Comparison of ENCODE assay signal across 1 cellular context in the genomic region with DNA sequence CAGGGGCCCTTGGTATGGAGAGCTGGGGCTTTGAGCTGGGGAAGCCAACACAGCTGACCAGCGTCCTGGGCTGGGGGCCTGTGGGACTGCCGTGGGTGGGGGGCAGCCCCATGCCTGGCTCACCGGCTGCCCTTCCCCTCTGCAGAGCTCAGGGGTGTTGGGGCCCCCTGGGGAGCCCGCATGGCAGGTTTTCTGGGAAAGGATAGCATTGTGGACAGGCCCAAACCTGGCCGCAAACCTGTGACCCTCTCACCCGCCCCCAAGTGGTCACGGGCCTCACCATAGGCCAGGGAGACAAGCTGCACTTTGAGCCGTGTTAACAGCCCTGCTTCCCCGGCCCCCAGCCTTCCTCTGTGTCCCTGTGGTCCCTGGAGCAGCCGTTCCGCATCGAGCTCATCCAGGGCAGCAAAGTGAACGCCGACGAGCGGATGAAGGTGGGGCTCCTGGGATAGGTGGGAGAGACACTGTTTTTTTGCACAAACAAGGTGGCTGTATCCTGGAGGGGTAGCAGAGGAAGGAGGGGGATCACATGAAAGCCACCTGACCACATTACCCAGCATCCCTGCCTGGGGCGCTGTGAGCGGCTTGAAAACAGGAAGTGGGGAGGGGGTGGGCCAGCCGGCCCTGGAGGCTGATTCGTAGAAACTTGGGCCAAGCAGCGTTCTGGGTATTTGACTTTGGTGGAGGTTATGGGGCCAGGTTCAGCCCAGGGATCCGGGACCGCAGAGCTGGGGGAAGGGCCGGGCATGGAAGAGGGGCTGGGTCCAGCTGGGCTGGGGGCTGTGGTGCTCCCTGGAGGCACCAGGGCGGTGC.
TF ChIP-seq lines count a peak whose summit lies in the region.

No MANE protein-coding gene starts in this region.

TF ChIP-seq in K562, 482 proteins besides CTCF, POLR2A, EP300 and RAD21 (continued from another document and continues in another):
- TF ChIP-seq, protein P1, sequence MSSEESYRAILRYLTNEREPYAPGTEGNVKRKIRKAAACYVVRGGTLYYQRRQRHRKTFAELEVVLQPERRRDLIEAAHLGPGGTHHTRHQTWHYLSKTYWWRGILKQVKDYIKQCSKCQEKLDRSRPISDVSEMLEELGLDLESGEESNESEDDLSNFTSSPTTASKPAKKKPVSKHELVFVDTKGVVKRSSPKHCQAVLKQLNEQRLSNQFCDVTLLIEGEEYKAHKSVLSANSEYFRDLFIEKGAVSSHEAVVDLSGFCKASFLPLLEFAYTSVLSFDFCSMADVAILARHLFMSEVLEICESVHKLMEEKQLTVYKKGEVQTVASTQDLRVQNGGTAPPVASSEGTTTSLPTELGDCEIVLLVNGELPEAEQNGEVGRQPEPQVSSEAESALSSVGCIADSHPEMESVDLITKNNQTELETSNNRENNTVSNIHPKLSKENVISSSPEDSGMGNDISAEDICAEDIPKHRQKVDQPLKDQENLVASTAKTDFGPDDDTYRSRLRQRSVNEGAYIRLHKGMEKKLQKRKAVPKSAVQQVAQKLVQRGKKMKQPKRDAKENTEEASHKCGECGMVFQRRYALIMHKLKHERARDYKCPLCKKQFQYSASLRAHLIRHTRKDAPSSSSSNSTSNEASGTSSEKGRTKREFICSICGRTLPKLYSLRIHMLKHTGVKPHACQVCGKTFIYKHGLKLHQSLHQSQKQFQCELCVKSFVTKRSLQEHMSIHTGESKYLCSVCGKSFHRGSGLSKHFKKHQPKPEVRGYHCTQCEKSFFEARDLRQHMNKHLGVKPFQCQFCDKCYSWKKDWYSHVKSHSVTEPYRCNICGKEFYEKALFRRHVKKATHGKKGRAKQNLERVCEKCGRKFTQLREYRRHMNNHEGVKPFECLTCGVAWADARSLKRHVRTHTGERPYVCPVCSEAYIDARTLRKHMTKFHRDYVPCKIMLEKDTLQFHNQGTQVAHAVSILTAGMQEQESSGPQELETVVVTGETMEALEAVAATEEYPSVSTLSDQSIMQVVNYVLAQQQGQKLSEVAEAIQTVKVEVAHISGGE (CRISPR knock-in tag; IDR thresholded peaks at IDR 0.05) = peak in 2 of 3 experiments; percentile 42 to 78; a peak in 1 of 6 replicates
- TF ChIP-seq ZNF146 (CRISPR knock-in tag; IDR thresholded peaks at IDR 0.05; ENCODE audit: unreplicated experiment) (peak; percentile 6), HDAC1 (IDR thresholded peaks at IDR 0.05) (peak in 1 of 2 experiments; percentile 87; a peak in 2 of 4 replicates), TEAD1 (CRISPR knock-in tag; IDR thresholded peaks at IDR 0.05) (peak in 1 of 2 experiments; percentile 59; a peak in 1 of 4 replicates), BCOR (IDR thresholded peaks at IDR 0.05) (no peak), ZEB2 (IDR thresholded peaks at IDR 0.05) (peak; percentile 86), ZNF830 (CRISPR knock-in tag; IDR thresholded peaks at IDR 0.05) (peak; percentile 92; the same call in 1 of the 2 replicates), ZFPM2 (CRISPR knock-in tag; IDR thresholded peaks at IDR 0.05) (no peak), CBX8 (IDR thresholded peaks at IDR 0.05; ENCODE audit: borderline replicate concordance, extremely low read depth, low read depth, low read length, poor library complexity, severe bottlenecking) (no peak), RCOR1 (IDR thresholded peaks at IDR 0.05; ENCODE audit: borderline replicate concordance in 1 of 2, low read depth in 2 of 2, low read length in 2 of 2) (peak in 1 of 2 experiments; percentile 81; a peak in 3 of 4 replicates), RHOXF2B (CRISPR knock-in tag; conservative IDR thresholded peaks at IDR 0.05) (no peak), MAFF (IDR thresholded peaks at IDR 0.05; ENCODE audit: low read length) (0 out of 2 replicates have a peak, but pooled peaks have one; percentile 0), TCF7L2 (IDR thresholded peaks at IDR 0.05; ENCODE audit: low read depth, low read length) (0 out of 2 replicates have a peak, but pooled peaks have one; percentile 13), ZKSCAN3 (CRISPR knock-in tag; IDR thresholded peaks at IDR 0.05) (no peak), NFRKB (IDR thresholded peaks at IDR 0.05; ENCODE audit: low read depth) (peak; percentile 88), MTA2 (IDR thresholded peaks at IDR 0.05; ENCODE audit: low read depth) (no peak; the same call in 1 of the 2 replicates)
- TF ChIP-seq, protein P2, sequence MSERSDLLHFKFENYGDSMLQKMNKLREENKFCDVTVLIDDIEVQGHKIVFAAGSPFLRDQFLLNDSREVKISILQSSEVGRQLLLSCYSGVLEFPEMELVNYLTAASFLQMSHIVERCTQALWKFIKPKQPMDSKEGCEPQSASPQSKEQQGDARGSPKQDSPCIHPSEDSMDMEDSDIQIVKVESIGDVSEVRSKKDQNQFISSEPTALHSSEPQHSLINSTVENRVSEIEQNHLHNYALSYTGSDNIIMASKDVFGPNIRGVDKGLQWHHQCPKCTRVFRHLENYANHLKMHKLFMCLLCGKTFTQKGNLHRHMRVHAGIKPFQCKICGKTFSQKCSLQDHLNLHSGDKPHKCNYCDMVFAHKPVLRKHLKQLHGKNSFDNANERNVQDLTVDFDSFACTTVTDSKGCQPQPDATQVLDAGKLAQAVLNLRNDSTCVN (CRISPR knock-in tag; IDR thresholded peaks at IDR 0.05) = no peak
- TF ChIP-seq, protein P3, sequence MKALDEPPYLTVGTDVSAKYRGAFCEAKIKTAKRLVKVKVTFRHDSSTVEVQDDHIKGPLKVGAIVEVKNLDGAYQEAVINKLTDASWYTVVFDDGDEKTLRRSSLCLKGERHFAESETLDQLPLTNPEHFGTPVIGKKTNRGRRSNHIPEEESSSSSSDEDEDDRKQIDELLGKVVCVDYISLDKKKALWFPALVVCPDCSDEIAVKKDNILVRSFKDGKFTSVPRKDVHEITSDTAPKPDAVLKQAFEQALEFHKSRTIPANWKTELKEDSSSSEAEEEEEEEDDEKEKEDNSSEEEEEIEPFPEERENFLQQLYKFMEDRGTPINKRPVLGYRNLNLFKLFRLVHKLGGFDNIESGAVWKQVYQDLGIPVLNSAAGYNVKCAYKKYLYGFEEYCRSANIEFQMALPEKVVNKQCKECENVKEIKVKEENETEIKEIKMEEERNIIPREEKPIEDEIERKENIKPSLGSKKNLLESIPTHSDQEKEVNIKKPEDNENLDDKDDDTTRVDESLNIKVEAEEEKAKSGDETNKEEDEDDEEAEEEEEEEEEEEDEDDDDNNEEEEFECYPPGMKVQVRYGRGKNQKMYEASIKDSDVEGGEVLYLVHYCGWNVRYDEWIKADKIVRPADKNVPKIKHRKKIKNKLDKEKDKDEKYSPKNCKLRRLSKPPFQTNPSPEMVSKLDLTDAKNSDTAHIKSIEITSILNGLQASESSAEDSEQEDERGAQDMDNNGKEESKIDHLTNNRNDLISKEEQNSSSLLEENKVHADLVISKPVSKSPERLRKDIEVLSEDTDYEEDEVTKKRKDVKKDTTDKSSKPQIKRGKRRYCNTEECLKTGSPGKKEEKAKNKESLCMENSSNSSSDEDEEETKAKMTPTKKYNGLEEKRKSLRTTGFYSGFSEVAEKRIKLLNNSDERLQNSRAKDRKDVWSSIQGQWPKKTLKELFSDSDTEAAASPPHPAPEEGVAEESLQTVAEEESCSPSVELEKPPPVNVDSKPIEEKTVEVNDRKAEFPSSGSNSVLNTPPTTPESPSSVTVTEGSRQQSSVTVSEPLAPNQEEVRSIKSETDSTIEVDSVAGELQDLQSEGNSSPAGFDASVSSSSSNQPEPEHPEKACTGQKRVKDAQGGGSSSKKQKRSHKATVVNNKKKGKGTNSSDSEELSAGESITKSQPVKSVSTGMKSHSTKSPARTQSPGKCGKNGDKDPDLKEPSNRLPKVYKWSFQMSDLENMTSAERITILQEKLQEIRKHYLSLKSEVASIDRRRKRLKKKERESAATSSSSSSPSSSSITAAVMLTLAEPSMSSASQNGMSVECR (CRISPR knock-in tag; IDR thresholded peaks at IDR 0.05) = no peak; the same call in 1 of the 2 replicates
- TF ChIP-seq, protein P4, sequence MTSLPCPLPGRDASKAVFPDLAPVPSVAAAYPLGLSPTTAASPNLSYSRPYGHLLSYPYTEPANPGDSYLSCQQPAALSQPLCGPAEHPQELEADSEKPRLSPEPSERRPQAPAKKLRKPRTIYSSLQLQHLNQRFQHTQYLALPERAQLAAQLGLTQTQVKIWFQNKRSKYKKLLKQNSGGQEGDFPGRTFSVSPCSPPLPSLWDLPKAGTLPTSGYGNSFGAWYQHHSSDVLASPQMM (CRISPR knock-in tag; IDR thresholded peaks at IDR 0.05) = no peak
- TF ChIP-seq, protein P5, sequence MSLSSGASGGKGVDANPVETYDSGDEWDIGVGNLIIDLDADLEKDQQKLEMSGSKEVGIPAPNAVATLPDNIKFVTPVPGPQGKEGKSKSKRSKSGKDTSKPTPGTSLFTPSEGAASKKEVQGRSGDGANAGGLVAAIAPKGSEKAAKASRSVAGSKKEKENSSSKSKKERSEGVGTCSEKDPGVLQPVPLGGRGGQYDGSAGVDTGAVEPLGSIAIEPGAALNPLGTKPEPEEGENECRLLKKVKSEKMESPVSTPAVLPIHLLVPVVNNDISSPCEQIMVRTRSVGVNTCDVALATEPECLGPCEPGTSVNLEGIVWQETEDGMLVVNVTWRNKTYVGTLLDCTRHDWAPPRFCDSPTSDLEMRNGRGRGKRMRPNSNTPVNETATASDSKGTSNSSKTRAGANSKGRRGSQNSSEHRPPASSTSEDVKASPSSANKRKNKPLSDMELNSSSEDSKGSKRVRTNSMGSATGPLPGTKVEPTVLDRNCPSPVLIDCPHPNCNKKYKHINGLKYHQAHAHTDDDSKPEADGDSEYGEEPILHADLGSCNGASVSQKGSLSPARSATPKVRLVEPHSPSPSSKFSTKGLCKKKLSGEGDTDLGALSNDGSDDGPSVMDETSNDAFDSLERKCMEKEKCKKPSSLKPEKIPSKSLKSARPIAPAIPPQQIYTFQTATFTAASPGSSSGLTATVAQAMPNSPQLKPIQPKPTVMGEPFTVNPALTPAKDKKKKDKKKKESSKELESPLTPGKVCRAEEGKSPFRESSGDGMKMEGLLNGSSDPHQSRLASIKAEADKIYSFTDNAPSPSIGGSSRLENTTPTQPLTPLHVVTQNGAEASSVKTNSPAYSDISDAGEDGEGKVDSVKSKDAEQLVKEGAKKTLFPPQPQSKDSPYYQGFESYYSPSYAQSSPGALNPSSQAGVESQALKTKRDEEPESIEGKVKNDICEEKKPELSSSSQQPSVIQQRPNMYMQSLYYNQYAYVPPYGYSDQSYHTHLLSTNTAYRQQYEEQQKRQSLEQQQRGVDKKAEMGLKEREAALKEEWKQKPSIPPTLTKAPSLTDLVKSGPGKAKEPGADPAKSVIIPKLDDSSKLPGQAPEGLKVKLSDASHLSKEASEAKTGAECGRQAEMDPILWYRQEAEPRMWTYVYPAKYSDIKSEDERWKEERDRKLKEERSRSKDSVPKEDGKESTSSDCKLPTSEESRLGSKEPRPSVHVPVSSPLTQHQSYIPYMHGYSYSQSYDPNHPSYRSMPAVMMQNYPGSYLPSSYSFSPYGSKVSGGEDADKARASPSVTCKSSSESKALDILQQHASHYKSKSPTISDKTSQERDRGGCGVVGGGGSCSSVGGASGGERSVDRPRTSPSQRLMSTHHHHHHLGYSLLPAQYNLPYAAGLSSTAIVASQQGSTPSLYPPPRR (CRISPR knock-in tag; IDR thresholded peaks at IDR 0.05; ENCODE audit: borderline replicate concordance) = 0 out of 2 replicates have a peak, but pooled peaks have one; percentile 58
- TF ChIP-seq, protein P6, sequence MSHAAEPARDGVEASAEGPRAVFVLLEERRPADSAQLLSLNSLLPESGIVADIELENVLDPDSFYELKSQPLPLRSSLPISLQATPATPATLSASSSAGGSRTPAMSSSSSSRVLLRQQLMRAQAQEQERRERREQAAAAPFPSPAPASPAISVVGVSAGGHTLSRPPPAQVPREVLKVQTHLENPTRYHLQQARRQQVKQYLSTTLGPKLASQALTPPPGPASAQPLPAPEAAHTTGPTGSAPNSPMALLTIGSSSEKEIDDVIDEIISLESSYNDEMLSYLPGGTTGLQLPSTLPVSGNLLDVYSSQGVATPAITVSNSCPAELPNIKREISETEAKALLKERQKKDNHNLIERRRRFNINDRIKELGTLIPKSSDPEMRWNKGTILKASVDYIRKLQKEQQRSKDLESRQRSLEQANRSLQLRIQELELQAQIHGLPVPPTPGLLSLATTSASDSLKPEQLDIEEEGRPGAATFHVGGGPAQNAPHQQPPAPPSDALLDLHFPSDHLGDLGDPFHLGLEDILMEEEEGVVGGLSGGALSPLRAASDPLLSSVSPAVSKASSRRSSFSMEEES (CRISPR knock-in tag; IDR thresholded peaks at IDR 0.05) = peak; percentile 39
- TF ChIP-seq, protein P7, sequence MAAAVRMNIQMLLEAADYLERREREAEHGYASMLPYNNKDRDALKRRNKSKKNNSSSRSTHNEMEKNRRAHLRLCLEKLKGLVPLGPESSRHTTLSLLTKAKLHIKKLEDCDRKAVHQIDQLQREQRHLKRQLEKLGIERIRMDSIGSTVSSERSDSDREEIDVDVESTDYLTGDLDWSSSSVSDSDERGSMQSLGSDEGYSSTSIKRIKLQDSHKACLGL (CRISPR knock-in tag; IDR thresholded peaks at IDR 0.05; ENCODE audit: borderline replicate concordance, poor library complexity, severe bottlenecking) = no peak
- TF ChIP-seq, protein P8, sequence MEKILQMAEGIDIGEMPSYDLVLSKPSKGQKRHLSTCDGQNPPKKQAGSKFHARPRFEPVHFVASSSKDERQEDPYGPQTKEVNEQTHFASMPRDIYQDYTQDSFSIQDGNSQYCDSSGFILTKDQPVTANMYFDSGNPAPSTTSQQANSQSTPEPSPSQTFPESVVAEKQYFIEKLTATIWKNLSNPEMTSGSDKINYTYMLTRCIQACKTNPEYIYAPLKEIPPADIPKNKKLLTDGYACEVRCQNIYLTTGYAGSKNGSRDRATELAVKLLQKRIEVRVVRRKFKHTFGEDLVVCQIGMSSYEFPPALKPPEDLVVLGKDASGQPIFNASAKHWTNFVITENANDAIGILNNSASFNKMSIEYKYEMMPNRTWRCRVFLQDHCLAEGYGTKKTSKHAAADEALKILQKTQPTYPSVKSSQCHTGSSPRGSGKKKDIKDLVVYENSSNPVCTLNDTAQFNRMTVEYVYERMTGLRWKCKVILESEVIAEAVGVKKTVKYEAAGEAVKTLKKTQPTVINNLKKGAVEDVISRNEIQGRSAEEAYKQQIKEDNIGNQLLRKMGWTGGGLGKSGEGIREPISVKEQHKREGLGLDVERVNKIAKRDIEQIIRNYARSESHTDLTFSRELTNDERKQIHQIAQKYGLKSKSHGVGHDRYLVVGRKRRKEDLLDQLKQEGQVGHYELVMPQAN (IDR thresholded peaks at IDR 0.05; ENCODE audit: borderline replicate concordance) = peak; percentile 52; the same call in 1 of the 2 replicates
- TF ChIP-seq, protein P9, sequence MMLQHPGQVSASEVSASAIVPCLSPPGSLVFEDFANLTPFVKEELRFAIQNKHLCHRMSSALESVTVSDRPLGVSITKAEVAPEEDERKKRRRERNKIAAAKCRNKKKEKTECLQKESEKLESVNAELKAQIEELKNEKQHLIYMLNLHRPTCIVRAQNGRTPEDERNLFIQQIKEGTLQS (IDR thresholded peaks at IDR 0.05) = 0 out of 2 replicates have a peak, but pooled peaks have one; percentile 11
- TF ChIP-seq, protein P9 (CRISPR knock-in tag; conservative IDR thresholded peaks at IDR 0.05) = peak; percentile 75; the same call in 1 of the 2 replicates
- TF ChIP-seq, protein P10, sequence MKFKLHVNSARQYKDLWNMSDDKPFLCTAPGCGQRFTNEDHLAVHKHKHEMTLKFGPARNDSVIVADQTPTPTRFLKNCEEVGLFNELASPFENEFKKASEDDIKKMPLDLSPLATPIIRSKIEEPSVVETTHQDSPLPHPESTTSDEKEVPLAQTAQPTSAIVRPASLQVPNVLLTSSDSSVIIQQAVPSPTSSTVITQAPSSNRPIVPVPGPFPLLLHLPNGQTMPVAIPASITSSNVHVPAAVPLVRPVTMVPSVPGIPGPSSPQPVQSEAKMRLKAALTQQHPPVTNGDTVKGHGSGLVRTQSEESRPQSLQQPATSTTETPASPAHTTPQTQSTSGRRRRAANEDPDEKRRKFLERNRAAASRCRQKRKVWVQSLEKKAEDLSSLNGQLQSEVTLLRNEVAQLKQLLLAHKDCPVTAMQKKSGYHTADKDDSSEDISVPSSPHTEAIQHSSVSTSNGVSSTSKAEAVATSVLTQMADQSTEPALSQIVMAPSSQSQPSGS (CRISPR knock-in tag; IDR thresholded peaks at IDR 0.05) = no peak
